17 cellular contexts compared by ENCODE assay signal in the genomic region with DNA sequence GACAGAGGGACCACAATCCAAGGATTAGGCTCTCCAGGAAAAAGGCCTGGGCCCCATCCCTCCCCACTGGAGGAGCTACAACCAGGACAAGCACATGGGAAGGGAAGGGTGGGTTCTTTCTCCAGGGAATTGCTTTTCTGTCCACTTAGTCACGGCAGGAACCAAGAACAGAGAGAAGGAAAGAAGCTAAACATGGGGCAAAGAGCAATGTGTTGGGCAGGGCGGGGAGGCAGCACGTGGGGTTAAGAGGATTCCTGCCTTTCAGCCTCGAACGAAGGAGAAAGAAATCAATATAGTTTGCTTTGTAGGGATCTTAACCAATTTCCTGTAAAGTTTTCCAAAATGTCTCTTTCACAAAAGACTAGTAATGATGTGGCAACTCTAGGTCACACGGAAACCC. TPM values are rescaled to one million over a fixed set of nuclear protein-coding genes. Genes with fewer than 3 reads are reported as not detected.
A peak's percentile ranks its signal among the peaks of the same experiment; 100 is the strongest.
DNase-seq lines count a peak whose midpoint lies in the region; ATAC-seq, FAIRE-seq and TF ChIP-seq lines count a peak whose summit lies in the region.
"Had no signal": no experiment of that assay in that cellular context is flagged by ENCODE, and none has a peak within 500 bp of the region (broad histone marks: within the 10 kb centered on the region; RNA-seq: fewer than 3 reads in every experiment).

No MANE protein-coding gene starts in this region.

- no peak for TF ChIP-seq POLR2A in esophagus squamous epithelium (IDR thresholded peaks at IDR 0.05)

- H3K79me2 ChIP-seq in neural progenitor cell (ENCODE audit: low read depth), result peaks cover 10% of the 10 kb centered on the region

- H3K4me3 ChIP-seq in neural progenitor cell, result no peak overlapping the region
- no peak overlapping the region for H3K4me3 ChIP-seq in small intestine (ENCODE audit: low read depth in 1 of 2, low read length in 2 of 2)
- no peak overlapping the region for H3K4me3 ChIP-seq in esophagus squamous epithelium
- H3K4me3 ChIP-seq: HAP-1 had no signal

- ATAC-seq in left colon, result peak; percentile 51
- ATAC-seq: CD8-positive, alpha-beta T cell had no signal

- no peak overlapping the region for H3K4me2 ChIP-seq in neural progenitor cell

- H3K27ac ChIP-seq in neural progenitor cell, result no peak overlapping the region
- no peak overlapping the region for H3K27ac ChIP-seq in small intestine (ENCODE audit: low read depth in 1 of 2, low read length in 1 of 2)
- H3K27ac ChIP-seq in esophagus squamous epithelium, result no peak overlapping the region

- H3K36me3 Mint-ChIP-seq in neural progenitor cell, result peaks cover 51% of the 10 kb centered on the region
- peaks cover 14% of the 10 kb centered on the region for H3K36me3 Mint-ChIP-seq in activated CD4-positive, alpha-beta T cell treated with anti-CD3 and anti-CD28 coated beads, Interleukin-2, amount 10 ng/mL, durations not matched to agents 24 days and 14 days (ENCODE audit: low read depth)

- WGBS in small intestine, 3 donors, result 33 to 75% (median 56%) methylated on average over 6 of the region's 6 CpGs
- 91 to 94% methylated on average over 6 of the region's 6 CpGs for WGBS in esophagus squamous epithelium, 2 donors

- peaks cover 17% of the 10 kb centered on the region for H3K4me1 Mint-ChIP-seq in neural progenitor cell
- no peaks in the 10 kb centered on the region for H3K4me1 Mint-ChIP-seq in activated CD4-positive, alpha-beta T cell treated with anti-CD3 and anti-CD28 coated beads, Interleukin-2, amount 10 ng/mL, durations not matched to agents 24 days and 14 days

- no peak overlapping the region for H2AFZ ChIP-seq in neural progenitor cell (replicated peaks)

- no peaks in the 10 kb centered on the region for H3K9me3 Mint-ChIP-seq in neural progenitor cell
- no peaks in the 10 kb centered on the region for H3K9me3 Mint-ChIP-seq in activated CD4-positive, alpha-beta T cell treated with anti-CD3 and anti-CD28 coated beads, Interleukin-2, amount 10 ng/mL, durations not matched to agents 24 days and 14 days
- H3K9me3 Mint-ChIP-seq: CD4-positive, CD25-positive, alpha-beta regulatory T cell; CD8-positive, alpha-beta T cell had no signal

- H3K9me3 ChIP-seq in neural progenitor cell (ENCODE audit: low read depth) (no peaks in the 10 kb centered on the region), small intestine (ENCODE audit: control insufficient read depth, low read depth) (no peaks in the 10 kb centered on the region), esophagus squamous epithelium (peaks cover 0 to 4% (median 0%) of the 10 kb centered on the region in 3 donors)
- H3K9me3 ChIP-seq: Caco-2 had no signal

- H3K36me3 ChIP-seq in neural progenitor cell (no peaks in the 10 kb centered on the region), small intestine (ENCODE audit: control insufficient read depth in 2 of 2, insufficient read depth in 2 of 2, low read length in 2 of 2) (peaks cover 3 to 5% of the 10 kb centered on the region in 2 donors), esophagus squamous epithelium (peaks cover 0 to 70% (median 18%) of the 10 kb centered on the region in 3 donors)

- peaks cover 23% of the 10 kb centered on the region for H3K4me1 ChIP-seq in neural progenitor cell
- H3K4me1 ChIP-seq in small intestine (ENCODE audit: control insufficient read depth in 2 of 2, insufficient read depth in 1 of 2, low read depth in 1 of 2, low read length in 1 of 2), result no peaks in the 10 kb centered on the region
- H3K4me1 ChIP-seq in esophagus squamous epithelium, result peaks cover 3 to 27% (median 7%) of the 10 kb centered on the region in 3 donors

- H3K27ac Mint-ChIP-seq in neural progenitor cell, result no peak overlapping the region
- no peak overlapping the region for H3K27ac Mint-ChIP-seq in activated CD4-positive, alpha-beta T cell treated with anti-CD3 and anti-CD28 coated beads, Interleukin-2, amount 10 ng/mL, durations not matched to agents 24 days and 14 days
- H3K27ac Mint-ChIP-seq: CD8-positive, alpha-beta T cell; HFFc6 had no signal

- H3K27me3 ChIP-seq in neural progenitor cell (no peaks in the 10 kb centered on the region), small intestine (ENCODE audit: control insufficient read depth in 2 of 2, insufficient read depth in 2 of 2, low read length in 2 of 2) (no peaks in the 10 kb centered on the region), esophagus squamous epithelium (peaks cover 0 to 6% (median 0%) of the 10 kb centered on the region in 4 donors)

- no peaks in the 10 kb centered on the region for H3K27me3 Mint-ChIP-seq in neural progenitor cell (ENCODE audit: insufficient read depth, low read depth)
- H3K27me3 Mint-ChIP-seq in activated CD4-positive, alpha-beta T cell treated with anti-CD3 and anti-CD28 coated beads, Interleukin-2, amount 10 ng/mL, durations not matched to agents 24 days and 14 days, result no peaks in the 10 kb centered on the region
- H3K27me3 Mint-ChIP-seq: CD4-positive, CD25-positive, alpha-beta regulatory T cell had no signal

- H3K4me3 Mint-ChIP-seq in neural progenitor cell, result peak overlapping the region; percentile 14
- H3K4me3 Mint-ChIP-seq in activated CD4-positive, alpha-beta T cell treated with anti-CD3 and anti-CD28 coated beads, Interleukin-2, amount 10 ng/mL, durations not matched to agents 24 days and 14 days, result no peak overlapping the region
- H3K4me3 Mint-ChIP-seq: CD4-positive, CD25-positive, alpha-beta regulatory T cell; CD8-positive, alpha-beta T cell; HFFc6 had no signal

- no peak for TF ChIP-seq CTCF in neural progenitor cell (IDR thresholded peaks at IDR 0.05)
- TF ChIP-seq CTCF in esophagus squamous epithelium (IDR thresholded peaks at IDR 0.05), result no peak

- peaks cover 56% of the 10 kb centered on the region for H4K20me1 ChIP-seq in neural progenitor cell (ENCODE audit: low read depth)

- H3F3A ChIP-seq in neural progenitor cell (ENCODE audit: low read depth), result no peaks in the 10 kb centered on the region

- no peak for FAIRE-seq in small intestine (lab: Jason Lieb, UNC)
- FAIRE-seq: G401.6, GM12892, H54 had no signal

- H3K9ac ChIP-seq in neural progenitor cell, result no peak overlapping the region

- intact Hi-C loops in left colon (cut with DNase I, micrococcal nuclease), result no loop called here
- intact Hi-C loops in activated CD4-positive, alpha-beta T cell treated with anti-CD3 and anti-CD28 coated beads, Interleukin-2, amount 10 ng/mL, durations not matched to agents 24 days and 14 days (cut with micrococcal nuclease), result no loop called here
- intact Hi-C loops in esophagus squamous epithelium (cut with DNase I), result no loop called here

- DNase-seq in left colon, result no peak
- no peak for DNase-seq in neural progenitor cell (ENCODE audit: low spot score)
- peak; percentile 72 for DNase-seq in small intestine
- no peak for DNase-seq in activated CD4-positive, alpha-beta T cell treated with anti-CD3 and anti-CD28 coated beads, Interleukin-2, amount 10 ng/mL, durations not matched to agents 24 days and 14 days
- no peak for DNase-seq in esophagus squamous epithelium (lab: John Stamatoyannopoulos, UW)
- no peak for DNase-seq in CD1c-positive myeloid dendritic cell (ENCODE audit: extremely low spot score)
- DNase-seq: Caco-2; CD4-positive, CD25-positive, alpha-beta regulatory T cell; CD8-positive, alpha-beta T cell; DMS153; DND-41; GOT3; HFFc6 had no signal

RNA-seq across cellular contexts. Expression of gene ERI3, which starts 21.7 kb away (rescaled TPM):
- total RNA-seq in left colon, result 10 to 100 TPM; 25.3 to 30.3 TPM
- total RNA-seq in neural progenitor cell (ENCODE audit: low replicate concordance), result 31.0 and 68.3 TPM in 2 replicates
- polyA plus RNA-seq in small intestine, result 10 to 100 TPM; 26.5 to 50.1 (median 27.6) TPM
- total RNA-seq in activated CD4-positive, alpha-beta T cell treated with anti-CD3 and anti-CD28 coated beads, Interleukin-2, amount 10 ng/mL, durations not matched to agents 24 days and 14 days, result 50.2 and 53.2 TPM in 2 replicates
- 10 to 100 TPM; 27.0 to 35.1 (median 31.8) TPM for total RNA-seq in esophagus squamous epithelium
